8 cellular contexts compared by ENCODE assay signal in the genomic region with DNA sequence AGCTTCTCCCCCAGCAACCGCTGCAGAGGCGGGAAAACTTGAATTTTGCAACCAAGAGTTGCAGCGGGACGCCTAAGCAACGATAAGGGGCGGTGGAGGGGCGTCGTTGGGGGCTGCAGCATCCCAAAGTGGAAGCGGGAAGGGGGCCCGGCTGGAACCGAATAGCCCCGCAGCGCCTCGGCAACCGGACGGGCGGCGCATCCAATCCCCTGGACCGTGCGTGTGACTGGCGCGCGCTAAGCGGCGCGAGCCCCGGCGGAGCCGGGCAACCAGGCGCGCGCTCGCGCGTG. TPM values are rescaled to one million over a fixed set of nuclear protein-coding genes. Genes with fewer than 3 reads are reported as not detected.
DNase-seq lines count a peak whose midpoint lies in the region; FAIRE-seq and TF ChIP-seq lines count a peak whose summit lies in the region.

No MANE protein-coding gene starts in this region.

- no peak for TF ChIP-seq CTCF in liver (IDR thresholded peaks at IDR 0.05; ENCODE audit: low read depth, low read length, missing input control)
- no peak for TF ChIP-seq CTCF in type B pancreatic cell (conservative IDR thresholded peaks at IDR 0.05)

- DNase-seq in activated naive CD4-positive, alpha-beta T cell treated with anti-CD3 and anti-CD28 coated beads, Interleukin-2, amount 10 ng/mL, durations not matched to agents 7 days and 5 days, result no peak
- DNase-seq in activated naive CD4-positive, alpha-beta T cell (lab: John Stamatoyannopoulos, UW), result no peak
- no peak for DNase-seq in activated naive CD8-positive, alpha-beta T cell treated with anti-CD3 and anti-CD28 coated beads for 36 hours
- DNase-seq in type B pancreatic cell (ENCODE audit: extremely low spot score, unreplicated experiment) (no peak), NCI-H128 (lab: John Stamatoyannopoulos, UW; ENCODE audit: unreplicated experiment) (no peak), GM12892 (ENCODE audit: insufficient read length) (no peak), NCI-H82 (lab: John Stamatoyannopoulos, UW) (no peak)

- CTCF ChIA-PET in activated naive CD4-positive, alpha-beta T cell treated with anti-CD3 and anti-CD28 coated beads, Interleukin-2, amount 10 ng/mL, durations not matched to agents 7 days and 5 days (lab: Charles Lee), result interaction anchor here (1.2 to 1.4 kb wide), 2 partner anchors 17 to 19 kb away, joined by 4 read pairs; no protein-coding TSS in a partner anchor

- H3K27me3 Mint-ChIP-seq in activated naive CD4-positive, alpha-beta T cell treated with anti-CD3 and anti-CD28 coated beads, Interleukin-2, amount 10 ng/mL, durations not matched to agents 7 days and 5 days, result no peaks in the 10 kb centered on the region
- H3K27me3 Mint-ChIP-seq in activated naive CD8-positive, alpha-beta T cell treated with anti-CD3 and anti-CD28 coated beads for 36 hours, result no peaks in the 10 kb centered on the region
- H3K27me3 Mint-ChIP-seq in type B pancreatic cell, result peaks cover 8% of the 10 kb centered on the region

- TF ChIP-seq POLR2A in GM12892 (IDR thresholded peaks at IDR 0.05; ENCODE audit: low read depth, low read length), result no peak

- H3K4me3 ChIP-seq in liver (ENCODE audit: low read depth in 1 of 3, low read length in 3 of 3), result peak overlapping the region; percentile 48 to 89 (median 80)

- FAIRE-seq in GM12892 (lab: Jason Lieb, UNC), result no peak

- peaks cover 23% of the 10 kb centered on the region for H3K4me1 Mint-ChIP-seq in activated naive CD4-positive, alpha-beta T cell treated with anti-CD3 and anti-CD28 coated beads, Interleukin-2, amount 10 ng/mL, durations not matched to agents 7 days and 5 days
- H3K4me1 Mint-ChIP-seq in activated naive CD8-positive, alpha-beta T cell treated with anti-CD3 and anti-CD28 coated beads for 36 hours, result peaks cover 27% of the 10 kb centered on the region
- H3K4me1 Mint-ChIP-seq in type B pancreatic cell (ENCODE audit: unreplicated experiment), result peaks cover 36% of the 10 kb centered on the region

- peak overlapping the region; percentile 90 for H3K4me3 Mint-ChIP-seq in activated naive CD4-positive, alpha-beta T cell treated with anti-CD3 and anti-CD28 coated beads, Interleukin-2, amount 10 ng/mL, durations not matched to agents 7 days and 5 days
- peak overlapping the region; percentile 83 for H3K4me3 Mint-ChIP-seq in activated naive CD8-positive, alpha-beta T cell treated with anti-CD3 and anti-CD28 coated beads for 36 hours
- H3K4me3 Mint-ChIP-seq in type B pancreatic cell, result peak overlapping the region; percentile 93

- no peaks in the 10 kb centered on the region for H3K9me3 Mint-ChIP-seq in activated naive CD4-positive, alpha-beta T cell treated with anti-CD3 and anti-CD28 coated beads, Interleukin-2, amount 10 ng/mL, durations not matched to agents 7 days and 5 days
- no peaks in the 10 kb centered on the region for H3K9me3 Mint-ChIP-seq in activated naive CD8-positive, alpha-beta T cell treated with anti-CD3 and anti-CD28 coated beads for 36 hours
- H3K9me3 Mint-ChIP-seq in type B pancreatic cell, result no peaks in the 10 kb centered on the region

- no peaks in the 10 kb centered on the region for H3K9me3 ChIP-seq in liver (ENCODE audit: control insufficient read depth in 4 of 4, low read length in 3 of 4)

- no peak for TF ChIP-seq RAD21 in liver (IDR thresholded peaks at IDR 0.05)

- peak overlapping the region; percentile 82 for H3K27ac Mint-ChIP-seq in activated naive CD4-positive, alpha-beta T cell treated with anti-CD3 and anti-CD28 coated beads, Interleukin-2, amount 10 ng/mL, durations not matched to agents 7 days and 5 days
- H3K27ac Mint-ChIP-seq in activated naive CD8-positive, alpha-beta T cell treated with anti-CD3 and anti-CD28 coated beads for 36 hours, result no peak overlapping the region
- peak overlapping the region; percentile 97 for H3K27ac Mint-ChIP-seq in type B pancreatic cell

- under 1% methylated on average over 35 of the region's 35 CpGs for WGBS in liver

- no peaks in the 10 kb centered on the region for H3K27me3 ChIP-seq in liver (ENCODE audit: control insufficient read depth in 4 of 4, insufficient read depth in 4 of 4, low read length in 3 of 4)

- H3K36me3 ChIP-seq in liver (ENCODE audit: control insufficient read depth in 4 of 4, insufficient read depth in 3 of 4, low read depth in 1 of 4, low read length in 3 of 4), result no peaks in the 10 kb centered on the region

- H3K27ac ChIP-seq in liver (ENCODE audit: low read depth in 1 of 2, low read length in 2 of 2), result peak overlapping the region; percentile 36 to 91

- peaks cover 15 to 69% (median 37%) of the 10 kb centered on the region in 4 donors for H3K4me1 ChIP-seq in liver (ENCODE audit: control insufficient read depth in 4 of 4, insufficient read depth in 4 of 4, low read length in 3 of 4)

- H3K9ac ChIP-seq in liver (ENCODE audit: low read depth in 1 of 2, low read length in 2 of 2), result peak overlapping the region in 1 of 2 donors; percentile 59

- no peaks in the 10 kb centered on the region for H3K36me3 Mint-ChIP-seq in activated naive CD4-positive, alpha-beta T cell treated with anti-CD3 and anti-CD28 coated beads, Interleukin-2, amount 10 ng/mL, durations not matched to agents 7 days and 5 days
- peaks cover 4% of the 10 kb centered on the region for H3K36me3 Mint-ChIP-seq in activated naive CD8-positive, alpha-beta T cell treated with anti-CD3 and anti-CD28 coated beads for 36 hours
- H3K36me3 Mint-ChIP-seq in type B pancreatic cell, result peaks cover 3% of the 10 kb centered on the region

TF ChIP-seq in liver, 16 proteins besides CTCF, POLR2A, EP300 and RAD21 (continues in another document):
- TF ChIP-seq FOXA1 (IDR thresholded peaks at IDR 0.05) (no peak), NR2F2 (IDR thresholded peaks at IDR 0.05) (no peak), HNF4G (IDR thresholded peaks at IDR 0.05) (no peak), EGR1 (IDR thresholded peaks at IDR 0.05; ENCODE audit: low read depth in 2 of 2) (no peak), HNF4A (conservative IDR thresholded peaks at IDR 0.05) (no peak), TAF1 (conservative IDR thresholded peaks at IDR 0.05) (no peak), ZBTB33 (IDR thresholded peaks at IDR 0.05) (no peak), MAX (IDR thresholded peaks at IDR 0.05) (no peak), YY1 (IDR thresholded peaks at IDR 0.05) (no peak), ATF3 (IDR thresholded peaks at IDR 0.05) (no peak), JUND (IDR thresholded peaks at IDR 0.05) (no peak), FOXA2 (IDR thresholded peaks at IDR 0.05) (no peak), RXRA (IDR thresholded peaks at IDR 0.05) (no peak)
- TF ChIP-seq, protein P1, sequence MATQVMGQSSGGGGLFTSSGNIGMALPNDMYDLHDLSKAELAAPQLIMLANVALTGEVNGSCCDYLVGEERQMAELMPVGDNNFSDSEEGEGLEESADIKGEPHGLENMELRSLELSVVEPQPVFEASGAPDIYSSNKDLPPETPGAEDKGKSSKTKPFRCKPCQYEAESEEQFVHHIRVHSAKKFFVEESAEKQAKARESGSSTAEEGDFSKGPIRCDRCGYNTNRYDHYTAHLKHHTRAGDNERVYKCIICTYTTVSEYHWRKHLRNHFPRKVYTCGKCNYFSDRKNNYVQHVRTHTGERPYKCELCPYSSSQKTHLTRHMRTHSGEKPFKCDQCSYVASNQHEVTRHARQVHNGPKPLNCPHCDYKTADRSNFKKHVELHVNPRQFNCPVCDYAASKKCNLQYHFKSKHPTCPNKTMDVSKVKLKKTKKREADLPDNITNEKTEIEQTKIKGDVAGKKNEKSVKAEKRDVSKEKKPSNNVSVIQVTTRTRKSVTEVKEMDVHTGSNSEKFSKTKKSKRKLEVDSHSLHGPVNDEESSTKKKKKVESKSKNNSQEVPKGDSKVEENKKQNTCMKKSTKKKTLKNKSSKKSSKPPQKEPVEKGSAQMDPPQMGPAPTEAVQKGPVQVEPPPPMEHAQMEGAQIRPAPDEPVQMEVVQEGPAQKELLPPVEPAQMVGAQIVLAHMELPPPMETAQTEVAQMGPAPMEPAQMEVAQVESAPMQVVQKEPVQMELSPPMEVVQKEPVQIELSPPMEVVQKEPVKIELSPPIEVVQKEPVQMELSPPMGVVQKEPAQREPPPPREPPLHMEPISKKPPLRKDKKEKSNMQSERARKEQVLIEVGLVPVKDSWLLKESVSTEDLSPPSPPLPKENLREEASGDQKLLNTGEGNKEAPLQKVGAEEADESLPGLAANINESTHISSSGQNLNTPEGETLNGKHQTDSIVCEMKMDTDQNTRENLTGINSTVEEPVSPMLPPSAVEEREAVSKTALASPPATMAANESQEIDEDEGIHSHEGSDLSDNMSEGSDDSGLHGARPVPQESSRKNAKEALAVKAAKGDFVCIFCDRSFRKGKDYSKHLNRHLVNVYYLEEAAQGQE (IDR thresholded peaks at IDR 0.05), result no peak

RNA-seq across cellular contexts. Expression of gene PARD6B, which starts 0.7 kb away (rescaled TPM):
- 1 to 10 TPM; 3.9 to 4.1 TPM for total RNA-seq in activated naive CD8-positive, alpha-beta T cell treated with anti-CD3 and anti-CD28 coated beads for 36 hours
- total RNA-seq in liver (1 to 10 TPM; 6.2 to 8.8 TPM), type B pancreatic cell (ENCODE audit: low replicate concordance) (27.7 and 50.0 TPM in 2 replicates)
- 1 to 10 TPM; 1.2 to 5.7 TPM for polyA plus RNA-seq in liver
- 0.89 TPM for polyA plus RNA-seq in GM12892 (2012; ENCODE audit: missing spikeins)

RNA-seq across cellular contexts. Expression of gene RIPOR3, which starts 39.4 kb away (rescaled TPM):
- not detected for total RNA-seq in activated naive CD8-positive, alpha-beta T cell treated with anti-CD3 and anti-CD28 coated beads for 36 hours
- total RNA-seq in liver (10 to 100 TPM; 23.8 to 90.3 TPM), type B pancreatic cell (ENCODE audit: low replicate concordance) (1.9 and 5.1 TPM in 2 replicates)
- polyA plus RNA-seq in liver, result 1 to 10 TPM; 5.6 to 8.9 TPM
- 1.2 TPM for polyA plus RNA-seq in GM12892 (2012; ENCODE audit: missing spikeins)
